In genomic region chr3:159929181-159929893, GRCh38 we compare ENCODE assay signal across 9 cellular contexts. TPM values are rescaled to one million over a fixed set of nuclear protein-coding genes. Genes with fewer than 3 reads are reported as not detected.
DNase-seq lines count a peak whose midpoint lies in the region; ATAC-seq, FAIRE-seq and TF ChIP-seq lines count a peak whose summit lies in the region.
"Had no signal": no experiment of that assay in that cellular context is flagged by ENCODE, and none has a peak within 500 bp of the region (broad histone marks: within the 10 kb centered on the region; RNA-seq: fewer than 3 reads in every experiment).

No MANE protein-coding gene starts in this region.

- H3K4me1 Mint-ChIP-seq in activated T-helper 17 cell treated with anti-CD3 and anti-CD28 coated beads, Interleukin-2, amount 50 U/mL, for 72 hours = no peaks in the 10 kb centered on the region

- no peak overlapping the region for H3K4me3 Mint-ChIP-seq in activated T-helper 17 cell treated with anti-CD3 and anti-CD28 coated beads, Interleukin-2, amount 50 U/mL, for 72 hours
- H3K4me3 Mint-ChIP-seq: stimulated activated naive CD8-positive, alpha-beta T cell treated with anti-CD3 and anti-CD28 coated beads, Interleukin-15, Interleukin-2, amounts not matched to agents 100 ng/mL and 50 ng/mL, for 24 hours had no signal

- WGBS in transverse colon (ENCODE audit: low coverage in 1 of 2), 2 donors = 77 to 83% methylated on average over 7 to 8 of the region's 8 CpGs

- H3K27me3 Mint-ChIP-seq in activated T-helper 17 cell treated with anti-CD3 and anti-CD28 coated beads, Interleukin-2, amount 50 U/mL, for 72 hours = no peaks in the 10 kb centered on the region

- no peak for FAIRE-seq in keratinocyte (lab: Jason Lieb, UNC)

- H3K4me2 ChIP-seq in keratinocyte (ENCODE audit: control insufficient read depth, extremely low read depth, insufficient read depth, low read depth, low read length) = peak overlapping the region; percentile 59

- dilution Hi-C loops in keratinocyte (cut with MboI; ENCODE audit: extremely low pct_ligation_motif_present, low sequenced_read_pairs) = no loop called here

- H3K27me3 ChIP-seq in HL-60 (ENCODE audit: insufficient read depth, poor library complexity, severe bottlenecking) = no peaks in the 10 kb centered on the region
- no peaks in the 10 kb centered on the region for H3K27me3 ChIP-seq in keratinocyte (ENCODE audit: control insufficient read depth, extremely low read depth, insufficient read depth, low read length)
- H3K27me3 ChIP-seq in transverse colon = no peaks in the 10 kb centered on the region

- no peaks in the 10 kb centered on the region for H3K36me3 Mint-ChIP-seq in activated T-helper 17 cell treated with anti-CD3 and anti-CD28 coated beads, Interleukin-2, amount 50 U/mL, for 72 hours (ENCODE audit: low read depth)

- H3K9me3 ChIP-seq in keratinocyte (ENCODE audit: control insufficient read depth, low read depth, low read length) = peaks cover 5% of the 10 kb centered on the region
- peaks cover 8 to 11% of the 10 kb centered on the region in 2 donors for H3K9me3 ChIP-seq in transverse colon

- no peaks in the 10 kb centered on the region for H3K79me2 ChIP-seq in keratinocyte (ENCODE audit: control insufficient read depth, insufficient read depth, low read length)

- H3K9me3 Mint-ChIP-seq in activated T-helper 17 cell treated with anti-CD3 and anti-CD28 coated beads, Interleukin-2, amount 50 U/mL, for 72 hours = peaks cover 4% of the 10 kb centered on the region

- H3K4me3 ChIP-seq in HL-60 (replicated peaks; ENCODE audit: insufficient read depth, low read length) (no peak overlapping the region), keratinocyte (ENCODE audit: control insufficient read depth in 2 of 3, extremely low read depth in 1 of 3, insufficient read depth in 2 of 3, low read depth in 1 of 3, low read length in 3 of 3) (no peak overlapping the region), transverse colon (no peak overlapping the region)

- TF ChIP-seq CTCF in HL-60 (IDR thresholded peaks at IDR 0.05; ENCODE audit: insufficient read depth, low read length) (peak; percentile 31), keratinocyte (optimal IDR thresholded peaks at IDR 0.05 in 1 of 3, IDR thresholded peaks at IDR 0.05 in 1 of 3, conservative IDR thresholded peaks at IDR 0.05 in 1 of 3; ENCODE audit: extremely low read depth in 1 of 3, insufficient read depth in 2 of 3, low read length in 3 of 3) (peak; percentile 14 to 23 (median 23)), transverse colon (IDR thresholded peaks at IDR 0.05) (peak in 4 of 5 experiments; percentile 36 to 72 (median 56))

- TF ChIP-seq EP300 in transverse colon (IDR thresholded peaks at IDR 0.05; ENCODE audit: low read depth) = no peak

- peak overlapping the region; percentile 71 for H2AFZ ChIP-seq in keratinocyte (ENCODE audit: control insufficient read depth, low read length)

- H3K27ac ChIP-seq in HL-60 (replicated peaks) (peak overlapping the region; percentile 23; the same call in 1 of the 2 replicates), keratinocyte (ENCODE audit: control insufficient read depth, insufficient read depth, low read length) (peak overlapping the region; percentile 51), transverse colon (peak overlapping the region; percentile 4 to 56 (median 41))

- no peak for TF ChIP-seq POLR2A in transverse colon (IDR thresholded peaks at IDR 0.05)

- H3K4me1 ChIP-seq in keratinocyte (ENCODE audit: control insufficient read depth, extremely low read depth, insufficient read depth, low read length) (peaks cover 26% of the 10 kb centered on the region), transverse colon (peaks cover 0 to 21% (median 3%) of the 10 kb centered on the region in 4 donors)

- in situ Hi-C loops in G401 (cut with HindIII; ENCODE audit: low sequenced_read_pairs) (no loop called here), transverse colon (cut with MboI; ENCODE audit: low pct_ligation_motif_present in 1 of 4, low pct_unique_long_range_greater_than_20kb in 1 of 4, low sequenced_read_pairs in 3 of 4) (loop anchor here in 1 of 4 donors (10.0 kb wide), 1 partner anchor 75 kb away; no protein-coding TSS in a partner anchor)

- H3K9ac ChIP-seq in keratinocyte (ENCODE audit: control insufficient read depth, extremely low read depth, insufficient read depth, low read length) = peak overlapping the region; percentile 19

- H3K36me3 ChIP-seq in keratinocyte (ENCODE audit: control insufficient read depth in 2 of 2, extremely low read depth in 1 of 2, insufficient read depth in 2 of 2, low read length in 2 of 2) = no peaks in the 10 kb centered on the region
- H3K36me3 ChIP-seq in transverse colon = no peaks in the 10 kb centered on the region

- intact Hi-C loops in transverse colon (cut with DNase I; ENCODE audit: low total_unique reads) = no loop called here

- no peaks in the 10 kb centered on the region for H4K20me1 ChIP-seq in keratinocyte (ENCODE audit: control insufficient read depth, extremely low read depth, insufficient read depth, low read length)

- ATAC-seq in GM21390 (IDR thresholded peaks at IDR 0.05; ENCODE audit: unreplicated experiment) = peak; percentile 72
- ATAC-seq in activated T-helper 17 cell treated with anti-CD3 and anti-CD28 coated beads, Interleukin-2, amount 50 U/mL, for 72 hours (replicated peaks) = peak; percentile 38

- DNase-seq in G401 (ENCODE audit: low spot score) (peak; percentile 7), HL-60 (ENCODE audit: low read depth in 1 of 2, low spot score in 1 of 2) (peak; percentile 18 to 36), keratinocyte (ENCODE audit: low read depth, low spot score) (no peak), transverse colon (peak; percentile 15)
- DNase-seq in activated CD4-positive, alpha-beta T cell treated with anti-CD3 and anti-CD28 coated beads, Interleukin-2, amount 50 U/mL, for 4 hours = no peak
- no peak for DNase-seq in activated CD4-positive, alpha-beta T cell treated with anti-CD3 and anti-CD28 coated beads for 4 hours

- H3K9me1 ChIP-seq in keratinocyte (ENCODE audit: control insufficient read depth, extremely low read depth, insufficient read depth, low read length) = no peaks in the 10 kb centered on the region

- H3K27ac Mint-ChIP-seq in activated T-helper 17 cell treated with anti-CD3 and anti-CD28 coated beads, Interleukin-2, amount 50 U/mL, for 72 hours = no peak overlapping the region
- H3K27ac Mint-ChIP-seq: stimulated activated naive CD8-positive, alpha-beta T cell treated with anti-CD3 and anti-CD28 coated beads, Interleukin-15, Interleukin-2, amounts not matched to agents 100 ng/mL and 50 ng/mL, for 24 hours had no signal

RNA-seq across cellular contexts. Expression of gene IL12A, which starts 59.3 kb away (rescaled TPM):
- total RNA-seq in G401 (2014; rRNA removed; shearing (Covaris generic)) = 0.49 and 1.4 TPM in 2 replicates
- total RNA-seq in activated T-helper 17 cell treated with anti-CD3 and anti-CD28 coated beads, Interleukin-2, amount 50 U/mL, for 72 hours = 1 to 10 TPM in 1 of 2 donors, not detected in 1; 1.8 TPM
- polyA plus RNA-seq in keratinocyte = 0.15 to 0.54 TPM (median 0.42 TPM) in 3 replicates
- not detected for polyA plus RNA-seq in keratinocyte (2011; ENCODE audit: low read depth)
- 0.38 and 0.67 TPM in 2 replicates for polyA plus RNA-seq in keratinocyte (2011; cell fraction: cytosol; rRNA removed)
- 1.0 and 1.4 TPM in 2 replicates for polyA plus RNA-seq in keratinocyte (2011; cell fraction: nucleus; rRNA removed)
- 0.21 TPM in 1 of 2 replicates, not detected in the other for polyA plus RNA-seq in keratinocyte (2012; ENCODE audit: low replicate concordance)
- polyA minus RNA-seq in keratinocyte = 0.30 TPM in 1 of 3 replicates, not detected in the others
- not detected for polyA minus RNA-seq in keratinocyte (2011; cell fraction: cytosol; rRNA and poly(A)+ RNA removed)
- polyA minus RNA-seq in keratinocyte (2011; cell fraction: nucleus; rRNA and poly(A)+ RNA removed) = not detected in 2 replicates
- total RNA-seq in transverse colon = 1 to 10 TPM in 2 of 4 donors, not detected in 2; 3.4 to 6.4 TPM

Comparison
In these comparisons a context has a peak if more than half of its experiments do, and no peak if none do; other contexts are left out.
1. DNase-seq: peak in G401 (single experiment), HL-60 (2 of 2) and transverse colon (single experiment); none in keratinocyte (single experiment), activated CD4-positive, alpha-beta T cell treated with anti-CD3 and anti-CD28 coated beads, Interleukin-2, amount 50 U/mL, for 4 hours (0 of 2) and activated CD4-positive, alpha-beta T cell treated with anti-CD3 and anti-CD28 coated beads for 4 hours (0 of 2).
2. Peak in every context shown above with its lines, with median percentiles within 50 percentile points of each other: H3K27ac ChIP-seq and CTCF ChIP-seq.